ENCODE assay signal across 1 cellular context in the genomic region with DNA sequence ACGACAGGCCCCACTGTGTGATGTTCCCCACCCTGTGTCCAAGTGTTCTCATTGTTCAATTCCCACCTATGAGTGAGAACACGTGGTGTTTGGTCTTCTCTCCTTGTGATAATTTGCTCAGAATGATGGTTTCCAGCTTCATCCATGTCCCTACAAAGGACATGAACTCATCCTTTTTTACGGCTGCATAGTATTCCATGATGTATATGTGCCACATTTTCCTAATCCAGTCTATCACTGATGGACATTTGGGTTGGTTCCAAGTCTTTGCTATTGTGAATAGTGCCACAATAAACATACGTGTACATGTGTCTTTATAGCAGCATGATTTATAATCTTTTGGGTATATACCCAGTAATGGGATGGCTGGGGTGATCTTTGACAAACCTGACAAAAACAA. TPM values are rescaled to one million over a fixed set of nuclear protein-coding genes. Genes with fewer than 3 reads are reported as not detected.
"Had no signal": no experiment of that assay in that cellular context is flagged by ENCODE, and none has a peak within 500 bp of the region (broad histone marks: within the 10 kb centered on the region; RNA-seq: fewer than 3 reads in every experiment).

No MANE protein-coding gene starts in this region.

RNA-seq across cellular contexts. Expression of a gene that starts 20.0 kb away (rescaled TPM):
- total RNA-seq: NCI-H460 had no signal
